In genomic region chr3:69126999-69127398, GRCh38 we compare ENCODE assay signal across 23 cellular contexts. TPM values are rescaled to one million over a fixed set of nuclear protein-coding genes. Genes with fewer than 3 reads are reported as not detected.
"Had no signal": no experiment of that assay in that cellular context is flagged by ENCODE, and none has a peak within 500 bp of the region (broad histone marks: within the 10 kb centered on the region; RNA-seq: fewer than 3 reads in every experiment).

No MANE protein-coding gene starts in this region.

- H3K36me3 ChIP-seq: colonic mucosa, right atrium auricular region, suprapubic skin, thyroid gland had no signal

- H3K9me3 Mint-ChIP-seq: natural killer cell; neural crest cell; stimulated activated effector memory CD8-positive, alpha-beta T cell treated with anti-CD3 and anti-CD28 coated beads, Interleukin-12 subunit alpha, Interleukin-12 subunit beta, amount 100 ng/mL, for 72 hours; type B pancreatic cell had no signal

- H3K36me3 Mint-ChIP-seq: natural killer cell; stimulated activated effector memory CD8-positive, alpha-beta T cell treated with anti-CD3 and anti-CD28 coated beads, Interleukin-12 subunit alpha, Interleukin-12 subunit beta, amount 100 ng/mL, for 72 hours; type B pancreatic cell had no signal

- ATAC-seq: foreskin keratinocyte; natural killer cell; stimulated activated effector memory CD8-positive, alpha-beta T cell treated with anti-CD3 and anti-CD28 coated beads, Interleukin-12 subunit alpha, Interleukin-12 subunit beta, amount 100 ng/mL, for 72 hours; stimulated activated naive CD8-positive, alpha-beta T cell treated with anti-CD3 and anti-CD28 coated beads, Interleukin-15, Interleukin-2, amounts not matched to agents 100 U/mL and 50 U/mL, for 24 hours had no signal

- H3K27ac Mint-ChIP-seq: natural killer cell; stimulated activated effector memory CD8-positive, alpha-beta T cell treated with anti-CD3 and anti-CD28 coated beads, Interleukin-12 subunit alpha, Interleukin-12 subunit beta, amount 100 ng/mL, for 72 hours; type B pancreatic cell had no signal

- H3K4me1 Mint-ChIP-seq: natural killer cell; stimulated activated effector memory CD8-positive, alpha-beta T cell treated with anti-CD3 and anti-CD28 coated beads, Interleukin-12 subunit alpha, Interleukin-12 subunit beta, amount 100 ng/mL, for 72 hours had no signal

- H3K9me3 ChIP-seq: colonic mucosa, right atrium auricular region, suprapubic skin, thyroid gland had no signal

- H3K4me3 Mint-ChIP-seq: natural killer cell; neural crest cell; stimulated activated effector memory CD8-positive, alpha-beta T cell treated with anti-CD3 and anti-CD28 coated beads, Interleukin-12 subunit alpha, Interleukin-12 subunit beta, amount 100 ng/mL, for 72 hours; type B pancreatic cell had no signal

- H3K27me3 Mint-ChIP-seq: type B pancreatic cell had no signal

- DNase-seq: colonic mucosa; dermis blood vessel endothelial cell; erythroblast; foreskin keratinocyte; head of caudate nucleus; hippocampal formation; kidney glomerular epithelial cell; mammary epithelial cell; natural killer cell; posterior cingulate gyrus; stimulated activated CD4-positive, alpha-beta T cell treated with anti-CD3 and anti-CD28 coated beads, Interleukin-4, amount 100 ng/mL, for 1 hour; stimulated activated CD8-positive, alpha-beta memory T cell treated with anti-CD3 and anti-CD28 coated beads, Interleukin-4, amount 100 ng/mL, for 48 hours; stimulated activated naive CD8-positive, alpha-beta T cell treated with anti-CD3 and anti-CD28 coated beads, Interleukin-15, Interleukin-2, amounts not matched to agents 100 U/mL and 50 U/mL, for 24 hours; thyroid gland had no signal

- FAIRE-seq: endothelial cell of umbilical vein, urothelium cell line had no signal

- H3K4me3 ChIP-seq: colonic mucosa, right atrium auricular region, suprapubic skin, thyroid gland had no signal

- H3K27ac ChIP-seq: colonic mucosa, foreskin keratinocyte, right atrium auricular region, suprapubic skin, thyroid gland had no signal

- H3K4me1 ChIP-seq: colonic mucosa, foreskin keratinocyte, suprapubic skin, thyroid gland had no signal

- H3K27me3 ChIP-seq: colonic mucosa, right atrium auricular region, suprapubic skin, thyroid gland had no signal

RNA-seq across cellular contexts. Expression of gene LMOD3, which starts 4.6 kb away (rescaled TPM):
- total RNA-seq: dermis blood vessel endothelial cell, endothelial cell of umbilical vein, foreskin keratinocyte, liver, mammary epithelial cell, natural killer cell, osteocyte had no signal
- polyA plus RNA-seq: endothelial cell of umbilical vein, foreskin keratinocyte, mammary epithelial cell had no signal
